Comparison of ENCODE assay signal across 8 cellular contexts in genomic region chr19:2050349-2050990, GRCh38. TPM values are rescaled to one million over a fixed set of nuclear protein-coding genes. Genes with fewer than 3 reads are reported as not detected.
DNase-seq lines count a peak whose midpoint lies in the region; ATAC-seq and TF ChIP-seq lines count a peak whose summit lies in the region.

No MANE protein-coding gene starts in this region.

- H3K4me1 Mint-ChIP-seq in activated T-cell treated with anti-CD3 and anti-CD28 coated beads, Interleukin-2, amount 50 U/mL, for 72 hours (ENCODE audit: low read depth) = peaks cover 51% of the 10 kb centered on the region

- DNase-seq in activated T-cell treated with anti-CD3 and anti-CD28 coated beads, Interleukin-2, amount 50 U/mL, for 72 hours = peak in 1 of 2 donors; percentile 40
- DNase-seq in activated T-cell treated with anti-CD3 and anti-CD28 coated beads, Interleukin-2, amount 50 U/mL, for 1 hour = no peak
- peak in 1 of 4 donors; percentile 38 for DNase-seq in body of pancreas
- DNase-seq in tibial artery = no peak
- no peak for DNase-seq in hippocampal formation (lab: John Stamatoyannopoulos, UW)
- no peak for DNase-seq in NCI-H446 treated with DMSO at 0.1 percent for 48 hours (lab: John Stamatoyannopoulos, UW)

- peak overlapping the region; percentile 59; the same call in 1 of the 2 replicates for H3K9ac ChIP-seq in HUES48 (ENCODE audit: low read depth, low read length)
- H3K9ac ChIP-seq in liver (ENCODE audit: low read depth in 1 of 2, low read length in 2 of 2) = peak overlapping the region; percentile 67 to 99

- H3K9me3 Mint-ChIP-seq in activated T-cell treated with anti-CD3 and anti-CD28 coated beads, Interleukin-2, amount 50 U/mL, for 72 hours = no peaks in the 10 kb centered on the region

- TF ChIP-seq CTCF in body of pancreas (IDR thresholded peaks at IDR 0.05) = no peak
- no peak for TF ChIP-seq CTCF in liver (IDR thresholded peaks at IDR 0.05; ENCODE audit: low read depth, low read length, missing input control)
- TF ChIP-seq CTCF in tibial artery (IDR thresholded peaks at IDR 0.05) = no peak

- 1% methylated on average over 26 of the region's 49 CpGs; no CpG with 5 or more reads in 1 of the 2 donors for WGBS in body of pancreas, 2 donors
- under 1% methylated on average over 49 of the region's 49 CpGs for WGBS in liver

- peak overlapping the region; percentile 25 for H3K27ac Mint-ChIP-seq in activated T-cell treated with anti-CD3 and anti-CD28 coated beads, Interleukin-2, amount 50 U/mL, for 72 hours

- H3K36me3 ChIP-seq in HUES48 (ENCODE audit: control insufficient read depth, insufficient read depth, low read length) (peaks cover 19% of the 10 kb centered on the region), body of pancreas (replicated peaks in 1 of 2; ENCODE audit: insufficient read depth in 1 of 2, low read depth in 2 of 2) (no peaks in the 10 kb centered on the region), liver (ENCODE audit: control insufficient read depth in 4 of 4, insufficient read depth in 3 of 4, low read depth in 1 of 4, low read length in 3 of 4) (peaks cover 0 to 5% (median under 1%) of the 10 kb centered on the region in 4 donors), tibial artery (peaks cover 10 to 29% (median 25%) of the 10 kb centered on the region in 3 donors)

- H3K36me3 Mint-ChIP-seq in activated T-cell treated with anti-CD3 and anti-CD28 coated beads, Interleukin-2, amount 50 U/mL, for 72 hours (ENCODE audit: insufficient read depth in 2 of 2) = peaks cover 0 to 3% of the 10 kb centered on the region in 2 donors

- H3K4me1 ChIP-seq in HUES48 (ENCODE audit: control insufficient read depth, insufficient read depth, low read length) (0 out of 2 replicates have a peak, but pooled peaks cover 4% of the 10 kb centered on the region), body of pancreas (peaks cover 82% of the 10 kb centered on the region), liver (ENCODE audit: control insufficient read depth in 4 of 4, insufficient read depth in 4 of 4, low read length in 3 of 4) (peaks cover 40 to 69% (median 55%) of the 10 kb centered on the region in 4 donors), tibial artery (peaks cover 10 to 58% (median 50%) of the 10 kb centered on the region in 4 donors)

- no peaks in the 10 kb centered on the region for H3K27me3 Mint-ChIP-seq in activated T-cell treated with anti-CD3 and anti-CD28 coated beads, Interleukin-2, amount 50 U/mL, for 72 hours (ENCODE audit: low read depth)

- H3K27me3 ChIP-seq in HUES48 (ENCODE audit: control insufficient read depth, insufficient read depth, low read length) (no peaks in the 10 kb centered on the region), body of pancreas (no peaks in the 10 kb centered on the region), liver (ENCODE audit: control insufficient read depth in 4 of 4, insufficient read depth in 4 of 4, low read length in 3 of 4) (no peaks in the 10 kb centered on the region), tibial artery (no peaks in the 10 kb centered on the region)

- H3K4me3 ChIP-seq in HUES48 (ENCODE audit: low read depth, low read length) (peak overlapping the region; percentile 92), body of pancreas (peak overlapping the region; percentile 18 to 99), liver (ENCODE audit: low read depth in 1 of 3, low read length in 3 of 3) (peak overlapping the region; percentile 81 to 91 (median 84)), tibial artery (peak overlapping the region; percentile 100)

- ATAC-seq in activated T-cell treated with anti-CD3 and anti-CD28 coated beads, Interleukin-2, amount 50 U/mL, for 72 hours (replicated peaks in 1 of 2) = peak; percentile 11 to 12
- peak; percentile 9 for ATAC-seq in body of pancreas

- TF ChIP-seq POLR2A in body of pancreas (IDR thresholded peaks at IDR 0.05) = no peak

- H3K27ac ChIP-seq in HUES48 (ENCODE audit: low read depth, low read length) (peak overlapping the region; percentile 42), body of pancreas (peak overlapping the region; percentile 89 to 100 (median 100)), liver (ENCODE audit: low read depth in 1 of 2, low read length in 2 of 2) (peak overlapping the region; percentile 95 to 99), tibial artery (peak overlapping the region; percentile 97 to 100)

- H3K9me3 ChIP-seq in HUES48 (ENCODE audit: control insufficient read depth, insufficient read depth, low read length) (no peaks in the 10 kb centered on the region), body of pancreas (no peaks in the 10 kb centered on the region), liver (ENCODE audit: control insufficient read depth in 4 of 4, low read length in 3 of 4) (no peaks in the 10 kb centered on the region), tibial artery (no peaks in the 10 kb centered on the region)

- intact Hi-C loops in body of pancreas (cut with DNase I) = no loop called here
- intact Hi-C loops in tibial artery (cut with DNase I; ENCODE audit: low total_unique reads) = no loop called here

- no peak for TF ChIP-seq RAD21 in liver (IDR thresholded peaks at IDR 0.05)

- H3K4me3 Mint-ChIP-seq in activated T-cell treated with anti-CD3 and anti-CD28 coated beads, Interleukin-2, amount 50 U/mL, for 72 hours = peak overlapping the region; percentile 77 to 85

TF ChIP-seq in liver, 16 proteins besides CTCF, POLR2A, EP300 and RAD21:
- TF ChIP-seq SP1 (IDR thresholded peaks at IDR 0.05) (no peak), TAF1 (conservative IDR thresholded peaks at IDR 0.05) (peak; percentile 3), NR2F2 (IDR thresholded peaks at IDR 0.05) (no peak)

RNA-seq across cellular contexts. Expression of gene MKNK2, which starts 0.6 kb away (rescaled TPM):
- 100 to 1,000 TPM; 120 to 121 TPM for total RNA-seq in activated T-cell treated with anti-CD3 and anti-CD28 coated beads, Interleukin-2, amount 50 U/mL, for 72 hours
- 100 to 1,000 TPM; 180 to 273 TPM for total RNA-seq in body of pancreas
- total RNA-seq in liver = 100 to 1,000 TPM in 1 of 2 donors, 10 to 100 TPM in 1; 49.5 to 105 TPM
- polyA plus RNA-seq in liver = 10 to 100 TPM; 24.7 to 43.3 TPM

RNA-seq across cellular contexts. Expression of gene BTBD2, which starts 35.0 kb away (rescaled TPM):
- 10 to 100 TPM; 48.7 to 56.2 TPM for total RNA-seq in activated T-cell treated with anti-CD3 and anti-CD28 coated beads, Interleukin-2, amount 50 U/mL, for 72 hours
- total RNA-seq in body of pancreas (10 to 100 TPM; 42.3 to 44.8 TPM), liver (10 to 100 TPM; 19.5 to 20.9 TPM)
- polyA plus RNA-seq in liver = 10 to 100 TPM in 1 of 2 donors, 1 to 10 TPM in 1; 7.4 to 25.1 TPM

RNA-seq across cellular contexts. Expression of gene MOB3A, which starts 45.7 kb away (rescaled TPM):
- 100 to 1,000 TPM; 129 to 134 TPM for total RNA-seq in activated T-cell treated with anti-CD3 and anti-CD28 coated beads, Interleukin-2, amount 50 U/mL, for 72 hours
- total RNA-seq in body of pancreas (10 to 100 TPM; 11.7 to 22.1 TPM), liver (1 to 10 TPM; 7.9 to 8.7 TPM)
- 1 to 10 TPM; 3.4 to 5.2 TPM for polyA plus RNA-seq in liver

RNA-seq across cellular contexts. Expression of gene IZUMO4, which starts 46.2 kb away (rescaled TPM):
- total RNA-seq in activated T-cell treated with anti-CD3 and anti-CD28 coated beads, Interleukin-2, amount 50 U/mL, for 72 hours = 10 to 100 TPM; 28.5 to 36.9 TPM
- total RNA-seq in body of pancreas = 1 to 10 TPM; 3.4 to 4.0 TPM
- total RNA-seq in liver = 1 to 10 TPM; 1.2 TPM
- 1 to 10 TPM; 1.3 to 1.4 TPM for polyA plus RNA-seq in liver

Comparison
In these comparisons a context has a peak if more than half of its experiments do, and no peak if none do; other contexts are left out.
1. H3K27ac ChIP-seq: peak in every context shown above with its lines; median percentile 100 in body of pancreas; 98 in tibial artery; 97 in liver; 42 in HUES48.
2. RNA of gene MOB3A, which starts 45.7 kb away (total RNA-seq): 129 to 134 TPM in activated T-cell treated with anti-CD3 and anti-CD28 coated beads, Interleukin-2, amount 50 U/mL, for 72 hours; 11.7 to 22.1 TPM in body of pancreas and 7.9 to 8.7 TPM in liver; every median in the first group is over 4 times any median in the second.
3. Peak in every context shown above with its lines, with median percentiles within 50 percentile points of each other: H3K4me3 ChIP-seq.